8 cellular contexts compared by ENCODE assay signal in genomic region chr21:45287438-45288391, GRCh38. TPM values are rescaled to one million over a fixed set of nuclear protein-coding genes. Genes with fewer than 3 reads are reported as not detected.
A peak's percentile ranks its signal among the peaks of the same experiment; 100 is the strongest.
DNase-seq lines count a peak whose midpoint lies in the region; ATAC-seq, FAIRE-seq and TF ChIP-seq lines count a peak whose summit lies in the region.

A gene with protein sequence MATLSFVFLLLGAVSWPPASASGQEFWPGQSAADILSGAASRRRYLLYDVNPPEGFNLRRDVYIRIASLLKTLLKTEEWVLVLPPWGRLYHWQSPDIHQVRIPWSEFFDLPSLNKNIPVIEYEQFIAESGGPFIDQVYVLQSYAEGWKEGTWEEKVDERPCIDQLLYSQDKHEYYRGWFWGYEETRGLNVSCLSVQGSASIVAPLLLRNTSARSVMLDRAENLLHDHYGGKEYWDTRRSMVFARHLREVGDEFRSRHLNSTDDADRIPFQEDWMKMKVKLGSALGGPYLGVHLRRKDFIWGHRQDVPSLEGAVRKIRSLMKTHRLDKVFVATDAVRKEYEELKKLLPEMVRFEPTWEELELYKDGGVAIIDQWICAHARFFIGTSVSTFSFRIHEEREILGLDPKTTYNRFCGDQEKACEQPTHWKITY (minus strand): TSS chr21:45287895. CDS start chr21:45287871, 24 bp downstream.

- no peak for TF ChIP-seq CTCF in left ventricle myocardium inferior (IDR thresholded peaks at IDR 0.05; ENCODE audit: borderline replicate concordance)
- no peak for TF ChIP-seq CTCF in psoas muscle (IDR thresholded peaks at IDR 0.05)

- H3K4me3 ChIP-seq in left ventricle myocardium inferior (peak within 1 kb of the TSS; percentile 84), psoas muscle (peak within 1 kb of the TSS; percentile 75), urinary bladder (ENCODE audit: low read depth, low read length) (peak within 1 kb of the TSS; percentile 94)

- H3K27ac ChIP-seq in angular gyrus (ENCODE audit: low read depth, low read length) (peak within 1 kb of the TSS; percentile 53), left ventricle myocardium inferior (replicated peaks) (peak within 1 kb of the TSS; percentile 87), psoas muscle (peak within 1 kb of the TSS; percentile 71), urinary bladder (ENCODE audit: low read depth) (peak within 1 kb of the TSS; percentile 88)

- peak; percentile 93 for FAIRE-seq in GM18507 (lab: Jason Lieb, UNC)

- H3K9me3 ChIP-seq in left ventricle myocardium inferior (replicated peaks) (no peaks in the 10 kb centered on the region), psoas muscle (no peaks in the 10 kb centered on the region)

- intact Hi-C loops in T-helper 2 cell treated with Interferon-gamma antibody and Interleukin-4, amounts not matched to agents 100 ng/mL and 5 ng/mL, for 36 hours (cut with micrococcal nuclease), result loop anchor here (2.0 to 5.0 kb wide), 4 partner anchors 133 to 470 kb away; partner anchors contain the start of genes SLC19A1 and SUMO3
- intact Hi-C loops in left ventricle myocardium inferior (cut with micrococcal nuclease) (no loop called here), psoas muscle (cut with DNase I) (loop anchor here (5.0 to 10.0 kb wide), 3 partner anchors 145 to 345 kb away; partner anchors contain the start of gene SLX9 (in 2 of the 2))

- H3K27me3 ChIP-seq in left ventricle myocardium inferior (ENCODE audit: low read depth) (no peaks in the 10 kb centered on the region), psoas muscle (ENCODE audit: insufficient read depth in 3 of 3, low read length in 2 of 3) (no peaks in the 10 kb centered on the region)

- DNase-seq in GM18507 (ENCODE audit: extremely low spot score, insufficient read length, low read depth) (peak; percentile 99), NCI-H2029 (lab: John Stamatoyannopoulos, UW) (peak; percentile 91), left ventricle myocardium inferior (peak; percentile 96), psoas muscle (peak; percentile 97 to 99)

- H3K36me3 ChIP-seq in left ventricle myocardium inferior (peaks cover 30% of the 10 kb centered on the region), psoas muscle (ENCODE audit: insufficient read depth in 1 of 2, low read depth in 1 of 2) (peaks cover 2 to 33% of the 10 kb centered on the region in 2 donors), urinary bladder (ENCODE audit: insufficient read depth) (no peaks in the 10 kb centered on the region)

- WGBS in psoas muscle, 3 donors, result 1% methylated on average over 72 to 90 of the region's 90 CpGs
- under 1% methylated on average over 89 of the region's 90 CpGs for WGBS in urinary bladder

- ATAC-seq in HG02973 (IDR thresholded peaks at IDR 0.05; ENCODE audit: unreplicated experiment) (peak; percentile 78), psoas muscle (peak; percentile 92 to 96 (median 94))

- peaks cover 31% of the 10 kb centered on the region for H3K4me1 ChIP-seq in left ventricle myocardium inferior
- H3K4me1 ChIP-seq in psoas muscle, result peaks cover 16% of the 10 kb centered on the region
- no peaks in the 10 kb centered on the region for H3K4me1 ChIP-seq in urinary bladder (ENCODE audit: insufficient read depth)

RNA-seq across cellular contexts. Expression of the gene that starts here (rescaled TPM):
- 15.6 and 17.7 TPM in 2 replicates for total RNA-seq in T-helper 2 cell treated with Interferon-gamma antibody and Interleukin-4, amounts not matched to agents 100 ng/mL and 5 ng/mL, for 36 hours
- 20.9 TPM for total RNA-seq in left ventricle myocardium inferior
- 10 to 100 TPM in 2 of 4 donors, 1 to 10 TPM in 2; 5.6 to 13.9 (median 9.4) TPM for total RNA-seq in psoas muscle
- 10 to 100 TPM in 2 of 3 donors, 1 to 10 TPM in 1; 8.3 to 13.1 (median 10.8) TPM for polyA plus RNA-seq in psoas muscle
- total RNA-seq in urinary bladder, result 36.3 TPM
- polyA plus RNA-seq in urinary bladder, result 26.3 TPM

Comparison
In these comparisons a context has a peak if more than half of its experiments do, and no peak if none do; other contexts are left out.
1. Peak in every context shown above with its lines: DNase-seq, ATAC-seq, H3K4me3 ChIP-seq and H3K27ac ChIP-seq.